ENCODE assay signal across 1 cellular context in genomic region chr11:447923-448731, GRCh38.
TF ChIP-seq lines count a peak whose summit lies in the region.

No MANE protein-coding gene starts in this region.

TF ChIP-seq in HepG2, 621 proteins besides CTCF, POLR2A, EP300 and RAD21 (continued from another document and continues in another):
- peak; percentile 52; the same call in 1 of the 2 replicates for TF ChIP-seq THAP9 (CRISPR knock-in tag; IDR thresholded peaks at IDR 0.05; ENCODE audit: borderline replicate concordance)
- 0 out of 2 replicates have a peak, but pooled peaks have one; percentile 16 for TF ChIP-seq MED13 (CRISPR knock-in tag; IDR thresholded peaks at IDR 0.05)
- TF ChIP-seq SOX5 (CRISPR knock-in tag; IDR thresholded peaks at IDR 0.05; ENCODE audit: borderline replicate concordance), result peak; percentile 38; the same call in 1 of the 2 replicates
- 0 out of 2 replicates have a peak, but pooled peaks have one; percentile 57 for TF ChIP-seq PRDM10 (CRISPR knock-in tag; IDR thresholded peaks at IDR 0.05; ENCODE audit: low read depth)
- peak; percentile 77; the same call in 1 of the 2 replicates for TF ChIP-seq GMEB1 (CRISPR knock-in tag; IDR thresholded peaks at IDR 0.05; ENCODE audit: borderline replicate concordance)
- TF ChIP-seq GLMP (CRISPR knock-in tag; IDR thresholded peaks at IDR 0.05; ENCODE audit: borderline replicate concordance), result no peak
- TF ChIP-seq PHF5A (CRISPR knock-in tag; IDR thresholded peaks at IDR 0.05; ENCODE audit: low read depth, unreplicated experiment), result peak; percentile 75
- TF ChIP-seq ZNF687 (CRISPR knock-in tag; IDR thresholded peaks at IDR 0.05), result peak; percentile 92
- no peak for TF ChIP-seq FUBP1 (CRISPR knock-in tag; IDR thresholded peaks at IDR 0.05; ENCODE audit: borderline replicate concordance)
- TF ChIP-seq AHR (CRISPR knock-in tag; IDR thresholded peaks at IDR 0.05), result 0 out of 2 replicates have a peak, but pooled peaks have one; percentile 47
- peak; percentile 22; the same call in 1 of the 2 replicates for TF ChIP-seq PPARG (CRISPR knock-in tag; conservative IDR thresholded peaks at IDR 0.05)
- TF ChIP-seq ERF (CRISPR knock-in tag; IDR thresholded peaks at IDR 0.05), result peak; percentile 71
- TF ChIP-seq HIC2 (CRISPR knock-in tag; IDR thresholded peaks at IDR 0.05; ENCODE audit: low read depth), result peak; percentile 55; the same call in 1 of the 2 replicates
- peak; percentile 80; the same call in 1 of the 2 replicates for TF ChIP-seq ZNF749 (CRISPR knock-in tag; IDR thresholded peaks at IDR 0.05; ENCODE audit: borderline replicate concordance)
- TF ChIP-seq ARID4A (CRISPR knock-in tag; IDR thresholded peaks at IDR 0.05; ENCODE audit: borderline replicate concordance), result peak; percentile 87
- peak; percentile 90; the same call in 1 of the 2 replicates for TF ChIP-seq KDM3A (CRISPR knock-in tag; IDR thresholded peaks at IDR 0.05; ENCODE audit: low read depth)
- no peak for TF ChIP-seq ZSCAN12 (CRISPR knock-in tag; IDR thresholded peaks at IDR 0.05)
- TF ChIP-seq ZNF768 (CRISPR knock-in tag; IDR thresholded peaks at IDR 0.05), result peak; percentile 63
- TF ChIP-seq KLF6 (CRISPR knock-in tag; IDR thresholded peaks at IDR 0.05), result peak; percentile 74; the same call in 1 of the 2 replicates
- TF ChIP-seq NFYB (CRISPR knock-in tag; IDR thresholded peaks at IDR 0.05), result no peak; the same call in 1 of the 2 replicates
- TF ChIP-seq ZNF34 (CRISPR knock-in tag; IDR thresholded peaks at IDR 0.05; ENCODE audit: borderline replicate concordance), result peak; percentile 77; the same call in 1 of the 2 replicates
- TF ChIP-seq ZNF672 (CRISPR knock-in tag; IDR thresholded peaks at IDR 0.05), result no peak
- TF ChIP-seq CREM (IDR thresholded peaks at IDR 0.05), result no peak
- TF ChIP-seq CREM (CRISPR knock-in tag; IDR thresholded peaks at IDR 0.05), result no peak
- TF ChIP-seq HES4 (CRISPR knock-in tag; IDR thresholded peaks at IDR 0.05; ENCODE audit: borderline replicate concordance), result 0 out of 2 replicates have a peak, but pooled peaks have one; percentile 57
- TF ChIP-seq MEF2D (CRISPR knock-in tag; IDR thresholded peaks at IDR 0.05), result peak; percentile 55; the same call in 1 of the 2 replicates
- TF ChIP-seq DRAP1 (CRISPR knock-in tag; IDR thresholded peaks at IDR 0.05), result peak; percentile 91
- peak; percentile 28; the same call in 1 of the 2 replicates for TF ChIP-seq KMT2A (CRISPR knock-in tag; IDR thresholded peaks at IDR 0.05)
- no peak for TF ChIP-seq GTF3A (CRISPR knock-in tag; conservative IDR thresholded peaks at IDR 0.05)
- no peak for TF ChIP-seq ATF7 (IDR thresholded peaks at IDR 0.05)
- 0 out of 2 replicates have a peak, but pooled peaks have one; percentile 28 for TF ChIP-seq ATF7 (CRISPR knock-in tag; IDR thresholded peaks at IDR 0.05)
- TF ChIP-seq MAX (IDR thresholded peaks at IDR 0.05), result peak; percentile 92
